ENCODE assay signal across 9 cellular contexts in the genomic region with DNA sequence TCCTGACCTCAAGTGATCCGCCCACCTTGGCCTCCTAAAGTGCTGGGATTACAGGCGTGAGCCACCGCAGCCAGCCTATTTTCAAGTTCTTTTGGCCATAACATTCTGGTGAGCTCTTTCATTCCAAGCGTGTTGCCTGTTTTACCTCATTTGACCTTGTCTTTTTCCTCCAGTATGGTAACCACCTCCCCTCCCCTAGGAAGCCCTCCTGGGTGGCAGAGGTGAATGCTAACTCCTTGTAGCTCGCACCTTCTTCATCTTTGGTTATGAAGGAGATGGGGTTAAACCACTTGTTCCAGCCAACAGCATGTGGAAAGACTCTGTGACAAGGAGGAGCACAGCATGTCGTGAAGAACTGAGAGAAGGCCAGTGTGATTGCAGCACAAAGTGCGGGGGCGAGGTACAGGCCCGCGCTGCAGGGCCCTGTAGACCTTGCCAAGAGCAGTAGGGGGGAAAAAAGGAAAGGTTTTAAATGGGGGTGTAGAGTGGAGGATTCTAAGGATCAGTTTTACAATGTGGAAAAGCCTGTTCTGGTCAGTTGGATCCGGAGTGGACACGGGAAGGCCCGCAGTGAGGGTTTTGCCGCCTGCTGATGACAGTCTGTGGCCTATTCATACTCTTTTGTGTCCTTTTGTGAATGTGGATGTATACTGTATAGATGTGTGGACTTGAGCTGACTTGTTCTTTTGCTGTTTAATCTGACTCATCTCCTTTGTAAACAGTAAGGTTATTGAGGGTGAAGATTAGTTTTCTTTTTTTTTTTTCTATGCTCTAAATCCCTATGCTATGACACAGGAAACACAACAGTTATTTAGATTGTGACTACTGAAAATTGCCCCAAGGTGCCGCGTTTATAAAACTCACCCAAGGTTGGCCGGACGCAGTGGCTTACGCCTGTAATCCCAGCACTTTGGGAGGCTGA. TPM values are rescaled to one million over a fixed set of nuclear protein-coding genes. Genes with fewer than 3 reads are reported as not detected.
DNase-seq lines count a peak whose midpoint lies in the region; ATAC-seq and TF ChIP-seq lines count a peak whose summit lies in the region.
"Had no signal": no experiment of that assay in that cellular context is flagged by ENCODE, and none has a peak within 500 bp of the region (broad histone marks: within the 10 kb centered on the region; RNA-seq: fewer than 3 reads in every experiment).

No MANE protein-coding gene starts in this region.

- H3K4me2 ChIP-seq in mammary epithelial cell (ENCODE audit: insufficient read depth, low read depth, low read length) (peak overlapping the region; percentile 74), mesenchymal stem cell (ENCODE audit: low read length, poor library complexity, severe bottlenecking) (no peak overlapping the region)

- H3K23ac ChIP-seq in mesenchymal stem cell (ENCODE audit: low read length in 2 of 2), result no peak overlapping the region

- no peak overlapping the region for H3K14ac ChIP-seq in mesenchymal stem cell (ENCODE audit: low read length in 2 of 2)

- no TSS peak for BruUV-seq in mammary epithelial cell (replicated peaks; lab: Mats Ljungman, UMichigan)

- H3K27me3 ChIP-seq in mammary epithelial cell (ENCODE audit: insufficient read depth, low read length) (no peaks in the 10 kb centered on the region), mesenchymal stem cell (ENCODE audit: control insufficient read depth in 1 of 2, insufficient read depth in 1 of 2, low read length in 2 of 2) (no peaks in the 10 kb centered on the region)

- H3K9ac ChIP-seq in mammary epithelial cell (ENCODE audit: insufficient read depth, low read length), result peak overlapping the region; percentile 35
- H3K9ac ChIP-seq in mesenchymal stem cell (ENCODE audit: low read length), result peak overlapping the region; percentile 84

- H2BK12ac ChIP-seq in mesenchymal stem cell (ENCODE audit: low read length in 2 of 2), result peak overlapping the region; percentile 7 to 57

- H3K9me3 Mint-ChIP-seq in activated naive CD8-positive, alpha-beta T cell treated with anti-CD3 and anti-CD28 coated beads for 36 hours, result no peaks in the 10 kb centered on the region
- no peaks in the 10 kb centered on the region for H3K9me3 Mint-ChIP-seq in activated naive CD8-positive, alpha-beta T cell treated with anti-CD3 and anti-CD28 coated beads, Interleukin-2, amount 50 U/mL, for 24 hours
- H3K9me3 Mint-ChIP-seq: CD4-positive, CD25-positive, alpha-beta regulatory T cell had no signal

- H3K27me3 Mint-ChIP-seq in activated naive CD8-positive, alpha-beta T cell treated with anti-CD3 and anti-CD28 coated beads for 36 hours, result no peaks in the 10 kb centered on the region
- H3K27me3 Mint-ChIP-seq in activated naive CD8-positive, alpha-beta T cell treated with anti-CD3 and anti-CD28 coated beads, Interleukin-2, amount 50 U/mL, for 24 hours, result no peaks in the 10 kb centered on the region
- H3K27me3 Mint-ChIP-seq: CD4-positive, CD25-positive, alpha-beta regulatory T cell had no signal

- no peak overlapping the region for H2BK15ac ChIP-seq in mesenchymal stem cell (ENCODE audit: low read depth, poor library complexity, severe bottlenecking)

- no peaks in the 10 kb centered on the region for H4K20me1 ChIP-seq in mammary epithelial cell (ENCODE audit: insufficient read depth, low read length)

- peaks cover 11% of the 10 kb centered on the region for H3K79me1 ChIP-seq in mesenchymal stem cell (replicated peaks; ENCODE audit: low read length, poor library complexity, severe bottlenecking)

- peak overlapping the region; percentile 86 for H4K8ac ChIP-seq in mesenchymal stem cell (ENCODE audit: low read length)

- H2BK5ac ChIP-seq in mesenchymal stem cell (ENCODE audit: low read depth, low read length, poor library complexity, severe bottlenecking), result peak overlapping the region; percentile 75

- no peak overlapping the region for H3K4me3 Mint-ChIP-seq in activated naive CD8-positive, alpha-beta T cell treated with anti-CD3 and anti-CD28 coated beads for 36 hours
- H3K4me3 Mint-ChIP-seq in activated naive CD8-positive, alpha-beta T cell treated with anti-CD3 and anti-CD28 coated beads, Interleukin-2, amount 50 U/mL, for 24 hours, result no peak overlapping the region

- H4K91ac ChIP-seq in mesenchymal stem cell (ENCODE audit: low read length), result peak overlapping the region; percentile 8

- intact Hi-C loops in mammary epithelial cell (cut with micrococcal nuclease), result loop anchor here (1.0 kb wide), 2 partner anchors 8 to 27 kb away; partner anchors contain the start of gene ZNF436

- peaks cover 15% of the 10 kb centered on the region for H3K4me1 ChIP-seq in mammary epithelial cell (ENCODE audit: insufficient read depth, low read length)
- H3K4me1 ChIP-seq in mesenchymal stem cell (ENCODE audit: control insufficient read depth, insufficient read depth, low read depth, low read length), result peaks cover 12% of the 10 kb centered on the region

- dilution Hi-C loops in mammary epithelial cell (cut with HindIII; ENCODE audit: low sequenced_read_pairs), result no loop called here

- H3K27ac Mint-ChIP-seq in activated naive CD8-positive, alpha-beta T cell treated with anti-CD3 and anti-CD28 coated beads for 36 hours, result peak overlapping the region; percentile 4
- H3K27ac Mint-ChIP-seq in activated naive CD8-positive, alpha-beta T cell treated with anti-CD3 and anti-CD28 coated beads, Interleukin-2, amount 50 U/mL, for 24 hours, result no peak overlapping the region

- no peaks in the 10 kb centered on the region for H3K4me1 Mint-ChIP-seq in activated naive CD8-positive, alpha-beta T cell treated with anti-CD3 and anti-CD28 coated beads for 36 hours
- no peaks in the 10 kb centered on the region for H3K4me1 Mint-ChIP-seq in activated naive CD8-positive, alpha-beta T cell treated with anti-CD3 and anti-CD28 coated beads, Interleukin-2, amount 50 U/mL, for 24 hours
- H3K4me1 Mint-ChIP-seq: CD4-positive, CD25-positive, alpha-beta regulatory T cell had no signal

- H2AFZ ChIP-seq in mammary epithelial cell (ENCODE audit: low read depth, low read length) (peak overlapping the region; percentile 85), mesenchymal stem cell (ENCODE audit: low read depth, low read length) (no peak overlapping the region)

- H3K9me3 ChIP-seq in mammary epithelial cell (replicated peaks; ENCODE audit: insufficient read depth, low read length), result no peaks in the 10 kb centered on the region
- no peaks in the 10 kb centered on the region for H3K9me3 ChIP-seq in mesenchymal stem cell (ENCODE audit: control insufficient read depth, low read length)

- no peak for TF ChIP-seq CTCF in mammary epithelial cell (conservative IDR thresholded peaks at IDR 0.05 in 1 of 2, IDR thresholded peaks at IDR 0.05 in 1 of 2; ENCODE audit: extremely low read depth in 1 of 2, insufficient read depth in 1 of 2, low read depth in 1 of 2, low read length in 2 of 2)

- WGBS in mammary epithelial cell (ENCODE audit: low coverage, missing lambda C conversion rate), result 4% methylated on average over 19 of the region's 19 CpGs
- WGBS in mesenchymal stem cell, result 42% methylated on average over 19 of the region's 19 CpGs

- H2AK5ac ChIP-seq in mesenchymal stem cell (ENCODE audit: low read length, severe bottlenecking), result no peak overlapping the region

- H3K79me2 ChIP-seq in mammary epithelial cell (ENCODE audit: insufficient read depth, low read length), result no peaks in the 10 kb centered on the region

- peak overlapping the region in 1 of 2 experiments; percentile 21 for H3K4ac ChIP-seq in mesenchymal stem cell (ENCODE audit: low read depth in 1 of 2, low read length in 2 of 2)

- H3K36me3 ChIP-seq in mammary epithelial cell (ENCODE audit: insufficient read depth, low read length), result no peaks in the 10 kb centered on the region
- H3K36me3 ChIP-seq in mesenchymal stem cell (ENCODE audit: control insufficient read depth in 1 of 2, insufficient read depth in 2 of 2, low read depth in 1 of 2, low read length in 2 of 2), result peaks cover under 1 to 19% of the 10 kb centered on the region in 2 experiments

- H3K4me3 ChIP-seq in mammary epithelial cell (replicated peaks in 1 of 3; ENCODE audit: insufficient read depth in 1 of 3, low read depth in 2 of 3, low read length in 3 of 3) (no peak overlapping the region), mesenchymal stem cell (ENCODE audit: insufficient read depth in 1 of 2, low read depth in 1 of 2, low read length in 2 of 2) (no peak overlapping the region)

- no peak for DNase-seq in activated naive CD8-positive, alpha-beta T cell treated with anti-CD3 and anti-CD28 coated beads for 36 hours
- DNase-seq in activated naive CD8-positive, alpha-beta T cell treated with anti-CD3 and anti-CD28 coated beads, Interleukin-2, amount 50 U/mL, for 24 hours, result no peak
- DNase-seq in mammary epithelial cell, result peak; percentile 96
- DNase-seq in mesenchymal stem cell, result peak; percentile 92
- DNase-seq in dedifferentiated amniotic fluid mesenchymal stem cell (ENCODE audit: extremely low spot score), result no peak
- DNase-seq in stimulated activated CD8-positive, alpha-beta memory T cell treated with anti-CD3 and anti-CD28 coated beads, Interleukin-4, amount 100 ng/mL, for 48 hours, result no peak
- DNase-seq in hippocampal formation (lab: John Stamatoyannopoulos, UW), result no peak
- DNase-seq in NCI-H510A (lab: John Stamatoyannopoulos, UW), result no peak
- DNase-seq: CD4-positive, CD25-positive, alpha-beta regulatory T cell had no signal

- H3K27ac ChIP-seq in mammary epithelial cell (ENCODE audit: insufficient read depth, low read depth, low read length) (peak overlapping the region; percentile 78), mesenchymal stem cell (ENCODE audit: low read length, poor library complexity, severe bottlenecking) (peak overlapping the region; percentile 76)

- in situ Hi-C loops in mammary epithelial cell (cut with MboI; ENCODE audit: low sequenced_read_pairs in 2 of 2), result no loop called here

- CTCF ChIA-PET in mammary epithelial cell (lab: Charles Lee; ENCODE audit: low non-redundant PET), result no interaction called here

- peak overlapping the region; percentile 39 for H2BK120ac ChIP-seq in mesenchymal stem cell (ENCODE audit: low read depth, low read length)

- ATAC-seq in activated naive CD8-positive, alpha-beta T cell treated with anti-CD3 and anti-CD28 coated beads, Interleukin-2, amount 50 U/mL, for 24 hours, result no peak

- H3K18ac ChIP-seq in mesenchymal stem cell (ENCODE audit: low read depth in 1 of 2, low read length in 2 of 2), result peak overlapping the region; percentile 56 to 63

- H3K36me3 Mint-ChIP-seq in activated naive CD8-positive, alpha-beta T cell treated with anti-CD3 and anti-CD28 coated beads for 36 hours, result peaks cover 4% of the 10 kb centered on the region
- no peaks in the 10 kb centered on the region for H3K36me3 Mint-ChIP-seq in activated naive CD8-positive, alpha-beta T cell treated with anti-CD3 and anti-CD28 coated beads, Interleukin-2, amount 50 U/mL, for 24 hours (ENCODE audit: low read depth)

RNA-seq across cellular contexts. Expression of gene ZNF436, which starts 7.5 kb away (rescaled TPM):
- 1 to 10 TPM; 3.7 to 4.4 TPM for total RNA-seq in activated naive CD8-positive, alpha-beta T cell treated with anti-CD3 and anti-CD28 coated beads for 36 hours
- 10 to 100 TPM; 12.4 to 24.8 TPM for total RNA-seq in mammary epithelial cell
- polyA plus RNA-seq in mammary epithelial cell, result 6.3 TPM
- 19.7 TPM for polyA minus RNA-seq in mammary epithelial cell
- polyA plus RNA-seq in mesenchymal stem cell (2013, experiment 1 of 2), result 10.9 TPM
- polyA plus RNA-seq in mesenchymal stem cell (2013, experiment 2 of 2), result 10.8 TPM

RNA-seq across cellular contexts. Expression of gene HNRNPR, which starts 33.1 kb away (rescaled TPM):
- total RNA-seq in activated naive CD8-positive, alpha-beta T cell treated with anti-CD3 and anti-CD28 coated beads for 36 hours, result 100 to 1,000 TPM; 207 to 212 TPM
- 100 to 1,000 TPM in 1 of 2 donors, 10 to 100 TPM in 1; 35.2 to 133 TPM for total RNA-seq in mammary epithelial cell
- polyA plus RNA-seq in mammary epithelial cell, result 98.1 TPM
- 122 TPM for polyA minus RNA-seq in mammary epithelial cell
- 85.8 TPM for polyA plus RNA-seq in mesenchymal stem cell (2013, experiment 1 of 2)
- polyA plus RNA-seq in mesenchymal stem cell (2013, experiment 2 of 2), result 90.1 TPM

RNA-seq across cellular contexts. Expression of gene TCEA3, which starts 47.4 kb away (rescaled TPM):
- 1 to 10 TPM; 6.3 to 7.4 TPM for total RNA-seq in activated naive CD8-positive, alpha-beta T cell treated with anti-CD3 and anti-CD28 coated beads for 36 hours
- 1 to 10 TPM in 1 of 2 donors, under 1 TPM in 1; 0.24 to 1.5 TPM for total RNA-seq in mammary epithelial cell
- 0.56 TPM for polyA plus RNA-seq in mammary epithelial cell
- not detected for polyA minus RNA-seq in mammary epithelial cell
- 27.4 TPM for polyA plus RNA-seq in mesenchymal stem cell (2013, experiment 1 of 2)
- polyA plus RNA-seq in mesenchymal stem cell (2013, experiment 2 of 2), result 25.9 TPM

Comparison
In these comparisons a context has a peak if more than half of its experiments do, and no peak if none do; other contexts are left out.
1. DNase-seq: peak in mammary epithelial cell (single experiment) and mesenchymal stem cell (single experiment); none in activated naive CD8-positive, alpha-beta T cell treated with anti-CD3 and anti-CD28 coated beads for 36 hours (single experiment), activated naive CD8-positive, alpha-beta T cell treated with anti-CD3 and anti-CD28 coated beads, Interleukin-2, amount 50 U/mL, for 24 hours (single experiment), dedifferentiated amniotic fluid mesenchymal stem cell (single experiment), stimulated activated CD8-positive, alpha-beta memory T cell treated with anti-CD3 and anti-CD28 coated beads, Interleukin-4, amount 100 ng/mL, for 48 hours (single experiment), hippocampal formation (0 of 2) and NCI-H510A (single experiment).